14 cellular contexts compared by ENCODE assay signal in the genomic region with DNA sequence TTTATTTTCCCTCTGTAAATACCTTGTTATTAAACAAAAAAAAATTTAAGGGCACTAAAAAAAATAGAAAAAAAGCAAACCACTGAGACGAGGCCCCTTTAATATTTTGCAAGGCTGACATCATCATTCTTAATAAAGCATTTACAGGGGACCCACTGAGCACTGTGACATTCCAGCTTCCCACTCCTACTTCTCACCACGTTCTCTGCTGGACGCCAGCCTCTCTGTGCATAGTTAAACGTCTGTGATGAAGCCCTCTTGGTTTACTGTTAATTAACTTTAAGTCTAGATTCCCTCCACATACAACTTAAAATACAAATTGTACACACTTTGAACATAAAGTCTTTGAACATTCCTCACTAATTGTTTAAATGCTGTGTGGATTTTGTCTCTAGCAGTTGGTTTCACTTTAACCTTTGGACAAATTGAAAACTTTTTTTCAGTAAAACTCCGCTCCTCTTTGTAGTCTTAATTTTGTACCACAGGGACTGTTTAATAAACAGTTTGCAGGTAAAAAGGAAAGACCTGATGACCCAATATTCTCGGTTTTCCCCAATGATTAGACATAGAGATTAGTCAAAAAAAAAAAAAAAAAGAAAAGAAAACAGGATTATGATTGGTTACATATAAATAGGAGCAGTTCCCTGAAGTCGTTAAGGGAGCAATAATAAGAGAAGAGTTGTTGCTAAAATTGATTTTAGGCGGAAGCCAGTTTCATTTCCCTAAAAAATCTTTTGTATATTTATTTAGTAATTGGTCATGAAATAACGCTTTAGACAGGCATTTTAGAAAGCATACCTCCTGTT.
DNase-seq lines count a peak whose midpoint lies in the region; ATAC-seq, FAIRE-seq and TF ChIP-seq lines count a peak whose summit lies in the region.
"Had no signal": no experiment of that assay in that cellular context is flagged by ENCODE, and none has a peak within 500 bp of the region (broad histone marks: within the 10 kb centered on the region; RNA-seq: fewer than 3 reads in every experiment).

No MANE protein-coding gene starts in this region.

- H3K4me1 ChIP-seq in OCI-LY3 (ENCODE audit: low read length) = no peaks in the 10 kb centered on the region
- peaks cover 0 to 2% of the 10 kb centered on the region in 2 donors for H3K4me1 ChIP-seq in neuronal stem cell (ENCODE audit: control insufficient read depth in 2 of 2, insufficient read depth in 1 of 2, low read depth in 1 of 2, low read length in 2 of 2)
- H3K4me1 ChIP-seq: SJSA1 had no signal

- no peak overlapping the region for H3K9ac ChIP-seq in OCI-LY3 (ENCODE audit: low read length)
- no peak overlapping the region for H3K9ac ChIP-seq in neuronal stem cell (ENCODE audit: low read depth, low read length, poor library complexity)

- H3K23ac ChIP-seq in neuronal stem cell (ENCODE audit: low read depth, low read length, poor library complexity) = no peak overlapping the region

- WGBS in neuronal stem cell (ENCODE audit: extremely low coverage in 2 of 2, insufficient read length in 2 of 2, insufficient replicate concordance in 1 of 2), 2 donors = no CpG with 5 or more reads among the region's 9 CpGs

- no peak overlapping the region for H3K18ac ChIP-seq in neuronal stem cell (ENCODE audit: low read length)

- no peaks in the 10 kb centered on the region for H4K20me1 ChIP-seq in OCI-LY3 (ENCODE audit: insufficient read depth, low read length)

- in situ Hi-C loops in Caki2 (cut with HindIII; ENCODE audit: low pct_unique_long_range_greater_than_20kb, low sequenced_read_pairs) = no loop called here

- no peak overlapping the region for H4K8ac ChIP-seq in neuronal stem cell (ENCODE audit: low read depth, low read length)

- no peaks in the 10 kb centered on the region for H3K79me1 ChIP-seq in neuronal stem cell (ENCODE audit: low read depth, low read length)

- H2BK12ac ChIP-seq in neuronal stem cell (ENCODE audit: low read length) = no peak overlapping the region

- no peak overlapping the region for H2BK120ac ChIP-seq in neuronal stem cell (ENCODE audit: low read depth, low read length)

- H3K27me3 ChIP-seq in OCI-LY3 (ENCODE audit: low read depth, low read length) = no peaks in the 10 kb centered on the region
- H3K27me3 ChIP-seq in neuronal stem cell (ENCODE audit: control insufficient read depth in 3 of 3, insufficient read depth in 3 of 3, low read depth in 1 of 3, low read length in 3 of 3) = no peaks in the 10 kb centered on the region
- H3K27me3 ChIP-seq: cardiac muscle cell, SJSA1 had no signal

- H3K4me3 ChIP-seq in OCI-LY3 (ENCODE audit: low read length) (no peak overlapping the region), neuronal stem cell (ENCODE audit: low read length in 2 of 2) (no peak overlapping the region)
- H3K4me3 ChIP-seq: cardiac muscle cell, K562, lung, SJSA1 had no signal

- no peak for TF ChIP-seq CTCF in OCI-LY3 (IDR thresholded peaks at IDR 0.05; ENCODE audit: low read depth, low read length)

- no peak overlapping the region for H2AK5ac ChIP-seq in neuronal stem cell (ENCODE audit: low read depth, low read length)

- no peak for ATAC-seq in natural killer cell treated with Interleukin-12 subunit alpha and Interleukin-12 subunit beta and Interleukin-15 and Interleukin-18, amount 100 ng/mL, for 72 hours
- ATAC-seq in activated CD4-positive, alpha-beta T cell treated with anti-CD3 and anti-CD28 coated beads for 36 hours = no peak
- ATAC-seq: activated CD4-positive, CD25-positive, alpha-beta regulatory T cell treated with anti-CD3 and anti-CD28 coated beads, Interleukin-2, amount 50 U/mL, for 24 hours; K562 had no signal

- POLR2A ChIA-PET in activated CD4-positive, alpha-beta T cell treated with anti-CD3 and anti-CD28 coated beads for 36 hours (lab: Charles Lee) = no interaction called here

- no peak overlapping the region for H4K91ac ChIP-seq in neuronal stem cell (ENCODE audit: low read depth, low read length, poor library complexity)

- H3K4me2 ChIP-seq in OCI-LY3 (ENCODE audit: low read length) = peak overlapping the region; percentile 2; the same call in 1 of the 2 replicates
- no peak overlapping the region for H3K4me2 ChIP-seq in neuronal stem cell (ENCODE audit: insufficient read depth, low read length, poor library complexity, severe bottlenecking)

- H3K4me3 Mint-ChIP-seq in natural killer cell treated with Interleukin-12 subunit alpha and Interleukin-12 subunit beta and Interleukin-15 and Interleukin-18, amount 100 ng/mL, for 72 hours = no peak overlapping the region
- no peak overlapping the region for H3K4me3 Mint-ChIP-seq in activated CD4-positive, alpha-beta T cell treated with anti-CD3 and anti-CD28 coated beads for 36 hours

- H2BK5ac ChIP-seq in neuronal stem cell (ENCODE audit: low read length) = no peak overlapping the region

- CTCF ChIA-PET in activated CD4-positive, alpha-beta T cell treated with anti-CD3 and anti-CD28 coated beads for 36 hours (lab: Charles Lee) = no interaction called here

- H2AFZ ChIP-seq in OCI-LY3 (ENCODE audit: low read depth, low read length) (no peak overlapping the region), neuronal stem cell (ENCODE audit: low read length) (peak overlapping the region; percentile 59)

- no peak overlapping the region for H3K4ac ChIP-seq in neuronal stem cell (ENCODE audit: low read length)

- no peak overlapping the region for H3K14ac ChIP-seq in neuronal stem cell (ENCODE audit: low read length)

- no peaks in the 10 kb centered on the region for H3K27me3 Mint-ChIP-seq in natural killer cell treated with Interleukin-12 subunit alpha and Interleukin-12 subunit beta and Interleukin-15 and Interleukin-18, amount 100 ng/mL, for 72 hours
- no peaks in the 10 kb centered on the region for H3K27me3 Mint-ChIP-seq in activated CD4-positive, alpha-beta T cell treated with anti-CD3 and anti-CD28 coated beads for 36 hours

- intact Hi-C loops in activated CD4-positive, alpha-beta T cell treated with anti-CD3 and anti-CD28 coated beads for 36 hours (cut with DNase I, micrococcal nuclease) = no loop called here

- no peak overlapping the region for H3K27ac ChIP-seq in OCI-LY3 (ENCODE audit: low read length)
- no peak overlapping the region for H3K27ac ChIP-seq in neuronal stem cell (replicated peaks; ENCODE audit: low read length)
- H3K27ac ChIP-seq: cardiac muscle cell, SJSA1 had no signal

- no peaks in the 10 kb centered on the region for H3K36me3 ChIP-seq in OCI-LY3 (replicated peaks; ENCODE audit: low read depth, low read length)
- no peaks in the 10 kb centered on the region for H3K36me3 ChIP-seq in neuronal stem cell (replicated peaks in 1 of 2; ENCODE audit: control insufficient read depth in 2 of 2, insufficient read depth in 2 of 2, low read length in 2 of 2)
- H3K36me3 ChIP-seq: cardiac muscle cell, SJSA1 had no signal

- no peaks in the 10 kb centered on the region for H3K4me1 Mint-ChIP-seq in natural killer cell treated with Interleukin-12 subunit alpha and Interleukin-12 subunit beta and Interleukin-15 and Interleukin-18, amount 100 ng/mL, for 72 hours (ENCODE audit: low read depth in 2 of 2)
- H3K4me1 Mint-ChIP-seq in activated CD4-positive, alpha-beta T cell treated with anti-CD3 and anti-CD28 coated beads for 36 hours = no peaks in the 10 kb centered on the region

- H3K36me3 Mint-ChIP-seq in natural killer cell treated with Interleukin-12 subunit alpha and Interleukin-12 subunit beta and Interleukin-15 and Interleukin-18, amount 100 ng/mL, for 72 hours = no peaks in the 10 kb centered on the region
- no peaks in the 10 kb centered on the region for H3K36me3 Mint-ChIP-seq in activated CD4-positive, alpha-beta T cell treated with anti-CD3 and anti-CD28 coated beads for 36 hours (ENCODE audit: low read depth)

- peak; percentile 8 for FAIRE-seq in endometrium (lab: Jason Lieb, UNC)
- FAIRE-seq: H1, K562 had no signal

- H3K79me2 ChIP-seq in OCI-LY3 (ENCODE audit: low read length) = no peaks in the 10 kb centered on the region

- H3K9me3 Mint-ChIP-seq in natural killer cell treated with Interleukin-12 subunit alpha and Interleukin-12 subunit beta and Interleukin-15 and Interleukin-18, amount 100 ng/mL, for 72 hours = peaks cover 6% of the 10 kb centered on the region
- H3K9me3 Mint-ChIP-seq in activated CD4-positive, alpha-beta T cell treated with anti-CD3 and anti-CD28 coated beads for 36 hours (ENCODE audit: low read depth) = no peaks in the 10 kb centered on the region

- H3K9me3 ChIP-seq in OCI-LY3 (ENCODE audit: insufficient read depth, low read length) (no peaks in the 10 kb centered on the region), neuronal stem cell (replicated peaks in 1 of 2; ENCODE audit: control insufficient read depth in 2 of 2, insufficient read depth in 1 of 2, low read depth in 1 of 2, low read length in 2 of 2) (no peaks in the 10 kb centered on the region)
- H3K9me3 ChIP-seq: SJSA1 had no signal

- no peak overlapping the region for H3K27ac Mint-ChIP-seq in natural killer cell treated with Interleukin-12 subunit alpha and Interleukin-12 subunit beta and Interleukin-15 and Interleukin-18, amount 100 ng/mL, for 72 hours
- no peak overlapping the region for H3K27ac Mint-ChIP-seq in activated CD4-positive, alpha-beta T cell treated with anti-CD3 and anti-CD28 coated beads for 36 hours

- H2BK15ac ChIP-seq in neuronal stem cell (ENCODE audit: low read length) = no peak overlapping the region

- peak; percentile 23 for DNase-seq in Caki2 (ENCODE audit: low read depth)
- DNase-seq in neuronal stem cell (ENCODE audit: low spot score) = no peak
- DNase-seq in natural killer cell treated with Interleukin-12 subunit alpha and Interleukin-12 subunit beta and Interleukin-15 and Interleukin-18, amount 100 ng/mL, for 72 hours (ENCODE audit: low spot score) = no peak
- no peak for DNase-seq in activated CD4-positive, alpha-beta T cell treated with anti-CD3 and anti-CD28 coated beads for 36 hours
- no peak for DNase-seq in KG1 (lab: John Stamatoyannopoulos, UW)
- DNase-seq in DMS153 treated with DMSO at 0.1 percent for 48 hours (lab: John Stamatoyannopoulos, UW; ENCODE audit: unreplicated experiment) = no peak
